ENCODE assay signal across 12 cellular contexts in genomic region chrX:3807906-3808305, GRCh38.
DNase-seq lines count a peak whose midpoint lies in the region; ATAC-seq, FAIRE-seq and TF ChIP-seq lines count a peak whose summit lies in the region.
"Had no signal": no experiment of that assay in that cellular context is flagged by ENCODE, and none has a peak within 500 bp of the region (broad histone marks: within the 10 kb centered on the region; RNA-seq: fewer than 3 reads in every experiment).

No MANE protein-coding gene starts in this region.

- no peak overlapping the region for H3K27ac ChIP-seq in H1 (ENCODE audit: low read depth, low read length)
- H3K27ac ChIP-seq in CD4-positive, alpha-beta T cell (ENCODE audit: low read depth, low read length), result no peak overlapping the region
- H3K27ac ChIP-seq: 22Rv1 had no signal

- no peak for TF ChIP-seq EP300 in H1 (IDR thresholded peaks at IDR 0.05; ENCODE audit: borderline replicate concordance in 1 of 2, low read depth in 2 of 2, low read length in 2 of 2)

- FAIRE-seq in H1 (lab: Jason Lieb, UNC), result peak; percentile 48

- H4K5ac ChIP-seq in H1 (ENCODE audit: insufficient read length, low read depth, low read length), result no peak overlapping the region

- 74% methylated on average over 4 of the region's 4 CpGs; no CpG with 5 or more reads in 1 of the 2 experiments for WGBS in H1 (ENCODE audit: extremely low coverage in 1 of 2, insufficient coverage in 1 of 2, insufficient read length in 1 of 2, insufficient replicate concordance in 2 of 2, low coverage in 1 of 2, low lambda C conversion rate in 2 of 2, missing lambda C conversion rate in 1 of 2), 2 experiments

- H3K23me2 ChIP-seq in H1 (ENCODE audit: low read depth, low read length), result no peaks in the 10 kb centered on the region

- H3K9ac ChIP-seq in H1 (replicated peaks in 1 of 4; ENCODE audit: extremely low read depth in 1 of 4, low read depth in 3 of 4, low read length in 3 of 4), result no peak overlapping the region

- H2BK5ac ChIP-seq in H1 (ENCODE audit: low read depth, low read length), result no peak overlapping the region

- TF ChIP-seq CTCF in H1 (IDR thresholded peaks at IDR 0.05; ENCODE audit: control extremely low read depth in 1 of 3, insufficient read depth in 1 of 3, low read depth in 1 of 3, low read length in 3 of 3), result no peak
- no peak for TF ChIP-seq CTCF in CD4-positive, alpha-beta T cell (IDR thresholded peaks at IDR 0.05)

- H3K36me3 ChIP-seq in H1 (ENCODE audit: control insufficient read depth in 2 of 4, insufficient read depth in 4 of 4, low read length in 3 of 4), result no peaks in the 10 kb centered on the region
- H3K36me3 ChIP-seq: HAP-1 had no signal

- H2BK15ac ChIP-seq in H1 (ENCODE audit: low read length), result no peak overlapping the region

- no peaks in the 10 kb centered on the region for H3K79me2 ChIP-seq in H1 (ENCODE audit: control insufficient read depth in 1 of 2, insufficient read depth in 2 of 2, low read length in 2 of 2)

- H3K14ac ChIP-seq in H1 (ENCODE audit: insufficient read length), result no peak overlapping the region

- DNase-seq in NCI-H748 (lab: John Stamatoyannopoulos, UW; ENCODE audit: unreplicated experiment) (peak; percentile 20), NCI-H748 treated with DMSO at 0.1 percent for 48 hours (lab: John Stamatoyannopoulos, UW) (no peak), NCI-H146 treated with DMSO at 0.1 percent for 48 hours (lab: John Stamatoyannopoulos, UW; ENCODE audit: unreplicated experiment) (peak; percentile 65), H1 (ENCODE audit: low read depth in 1 of 2, low spot score in 2 of 2) (no peak), NCI-H1092 treated with DMSO at 0.1 percent for 48 hours (lab: John Stamatoyannopoulos, UW) (no peak), NOMO-1 (lab: John Stamatoyannopoulos, UW; ENCODE audit: unreplicated experiment in 2 of 2) (no peak)
- no peak for DNase-seq in CD4-positive, alpha-beta T cell
- DNase-seq: DMS53, GF-D8 had no signal

- H2AK5ac ChIP-seq in H1 (ENCODE audit: low read depth, low read length), result no peak overlapping the region

- intact Hi-C loops in CD4-positive, alpha-beta T cell (cut with DNase I, micrococcal nuclease), result loop anchor here in 1 of 2 experiments (10.0 kb wide), 1 partner anchor 773 kb away; no protein-coding TSS in a partner anchor

- no peak overlapping the region for H2AFZ ChIP-seq in H1 (ENCODE audit: low read length)

- no peak overlapping the region for H3K4ac ChIP-seq in H1 (replicated peaks; ENCODE audit: insufficient read length, low read depth, low read length)

- no peak overlapping the region for H4K8ac ChIP-seq in H1 (ENCODE audit: extremely low read depth, insufficient read depth, low read length)

- no peak overlapping the region for H2BK12ac ChIP-seq in H1 (ENCODE audit: low read depth, low read length)

- H3K27ac Mint-ChIP-seq in CD4-positive, alpha-beta T cell, result no peak overlapping the region
- H3K27ac Mint-ChIP-seq: IgD-negative memory B cell had no signal

- H3K18ac ChIP-seq in H1 (ENCODE audit: extremely low read depth, low read length), result no peak overlapping the region

- no peaks in the 10 kb centered on the region for H3K27me3 ChIP-seq in H1 (replicated peaks in 1 of 4; ENCODE audit: control insufficient read depth in 3 of 4, extremely low read depth in 1 of 4, insufficient read depth in 3 of 4, low read length in 3 of 4)
- peaks cover 5% of the 10 kb centered on the region for H3K27me3 ChIP-seq in CD4-positive, alpha-beta T cell (ENCODE audit: control insufficient read depth, insufficient read depth, low read length)

- no peaks in the 10 kb centered on the region for H3K9me3 ChIP-seq in H1 (ENCODE audit: insufficient read depth in 2 of 2, low read depth in 1 of 2, low read length in 1 of 2)
- H3K9me3 ChIP-seq in CD4-positive, alpha-beta T cell (ENCODE audit: control insufficient read depth, low read length), result no peaks in the 10 kb centered on the region
- H3K9me3 ChIP-seq: HAP-1 had no signal

- CTCF ChIA-PET in H1 (lab: Charles Lee; ENCODE audit: partially characterized antibody), result interaction anchor here (1.0 kb wide), 1 partner anchor 258 kb away, joined by 3 read pairs; no protein-coding TSS in a partner anchor
- CTCF ChIA-PET in CD4-positive, alpha-beta T cell (lab: Charles Lee), result no interaction called here

- H3K23ac ChIP-seq in H1 (ENCODE audit: insufficient read length), result no peak overlapping the region

- H4K91ac ChIP-seq in H1 (replicated peaks; ENCODE audit: insufficient read length, low read length), result no peak overlapping the region

- no peak overlapping the region for H3K4me3 Mint-ChIP-seq in CD4-positive, alpha-beta T cell
- H3K4me3 Mint-ChIP-seq: IgD-negative memory B cell had no signal

- H3K9me3 Mint-ChIP-seq in CD4-positive, alpha-beta T cell, result no peaks in the 10 kb centered on the region
- H3K9me3 Mint-ChIP-seq: IgD-negative memory B cell had no signal

- no peak overlapping the region for H2BK120ac ChIP-seq in H1 (replicated peaks; ENCODE audit: low read depth, low read length)

- no peaks in the 10 kb centered on the region; a peak in 3 of 7 replicates for H3K4me1 ChIP-seq in H1 (replicated peaks in 1 of 4; ENCODE audit: control insufficient read depth in 3 of 4, insufficient read depth in 4 of 4, low read length in 3 of 4)

- no peak for TF ChIP-seq RAD21 in H1 (IDR thresholded peaks at IDR 0.05 in 1 of 2, conservative IDR thresholded peaks at IDR 0.05 in 1 of 2; ENCODE audit: low read depth in 2 of 2, low read length in 2 of 2)

- no peak overlapping the region for H3K4me2 ChIP-seq in H1 (ENCODE audit: insufficient read depth in 1 of 2, low read depth in 2 of 2, low read length in 2 of 2)

- no peaks in the 10 kb centered on the region for H4K20me1 ChIP-seq in H1 (replicated peaks in 1 of 2; ENCODE audit: control insufficient read depth in 1 of 2, insufficient read depth in 2 of 2, low read length in 2 of 2)

- H3K79me1 ChIP-seq in H1 (ENCODE audit: low read depth, low read length), result no peaks in the 10 kb centered on the region

- no peaks in the 10 kb centered on the region for H3K36me3 Mint-ChIP-seq in CD4-positive, alpha-beta T cell (ENCODE audit: low read depth)
- H3K36me3 Mint-ChIP-seq: IgD-negative memory B cell had no signal

- H3K4me1 Mint-ChIP-seq in CD4-positive, alpha-beta T cell (ENCODE audit: low read depth), result peaks cover 9% of the 10 kb centered on the region

- TF ChIP-seq POLR2A in H1 (IDR thresholded peaks at IDR 0.05; ENCODE audit: control extremely low read depth in 1 of 2, low read depth in 2 of 2, low read length in 2 of 2), result no peak

- ATAC-seq in CD4-positive, alpha-beta T cell (ENCODE audit: poor library complexity), result no peak

- no peak overlapping the region for H2BK20ac ChIP-seq in H1 (ENCODE audit: low read length)

- POLR2A ChIA-PET in H1 (lab: Charles Lee; ENCODE audit: partially characterized antibody), result no interaction called here
- POLR2A ChIA-PET in CD4-positive, alpha-beta T cell (lab: Charles Lee), result no interaction called here

- no peak overlapping the region for H3K56ac ChIP-seq in H1 (replicated peaks; ENCODE audit: insufficient read length, low read depth, low read length)

- H3K27me3 Mint-ChIP-seq in CD4-positive, alpha-beta T cell, result peaks cover 30% of the 10 kb centered on the region

- no peak overlapping the region for H3K4me3 ChIP-seq in H1 (ENCODE audit: extremely low read depth in 1 of 4, insufficient read depth in 2 of 4, low read depth in 3 of 4, low read length in 4 of 4)
- H3K4me3 ChIP-seq: HAP-1 had no signal

TF ChIP-seq in H1, 55 proteins besides CTCF, POLR2A, EP300 and RAD21 (continues in another document):
- TF ChIP-seq EZH2 (IDR thresholded peaks at IDR 0.05; ENCODE audit: low read depth, low read length, severe bottlenecking), result no peak
- TF ChIP-seq SUZ12 (IDR thresholded peaks at IDR 0.05; ENCODE audit: low read length), result no peak
- no peak for TF ChIP-seq RFX5 (IDR thresholded peaks at IDR 0.05; ENCODE audit: borderline replicate concordance, low read depth, low read length)
- no peak for TF ChIP-seq HDAC6 (IDR thresholded peaks at IDR 0.05; ENCODE audit: low read depth, low read length)
- TF ChIP-seq TBP (IDR thresholded peaks at IDR 0.05; ENCODE audit: low read depth, low read length), result no peak
- TF ChIP-seq SAP30 (IDR thresholded peaks at IDR 0.05; ENCODE audit: insufficient read depth, insufficient replicate concordance, low read length), result no peak
- TF ChIP-seq CTBP2 (IDR thresholded peaks at IDR 0.05; ENCODE audit: borderline replicate concordance, insufficient read depth, insufficient read length, low read length), result no peak
- TF ChIP-seq USF2 (IDR thresholded peaks at IDR 0.05; ENCODE audit: low read length), result no peak
- no peak for TF ChIP-seq POU5F1 (IDR thresholded peaks at IDR 0.05; ENCODE audit: low read depth, low read length)
- no peak for TF ChIP-seq HDAC2 (IDR thresholded peaks at IDR 0.05; ENCODE audit: borderline replicate concordance in 1 of 2, low read depth in 2 of 2, low read length in 2 of 2)
- TF ChIP-seq ZNF274 (IDR thresholded peaks at IDR 0.05; ENCODE audit: borderline replicate concordance, extremely low read depth, low read length), result no peak

Comparison
In these comparisons a context has a peak if more than half of its experiments do, and no peak if none do; other contexts are left out.
1. DNase-seq: peak in NCI-H748 (single experiment) and NCI-H146 treated with DMSO at 0.1 percent for 48 hours (single experiment); none in NCI-H748 treated with DMSO at 0.1 percent for 48 hours (single experiment), H1 (0 of 2), NCI-H1092 treated with DMSO at 0.1 percent for 48 hours (single experiment), NOMO-1 (0 of 2) and CD4-positive, alpha-beta T cell (0 of 10).